12 cellular contexts compared by ENCODE assay signal in genomic region chr18:45213040-45213333, GRCh38.
DNase-seq lines count a peak whose midpoint lies in the region; ATAC-seq, FAIRE-seq and TF ChIP-seq lines count a peak whose summit lies in the region.
"Had no signal": no experiment of that assay in that cellular context is flagged by ENCODE, and none has a peak within 500 bp of the region (broad histone marks: within the 10 kb centered on the region; RNA-seq: fewer than 3 reads in every experiment).

No MANE protein-coding gene starts in this region.

- no peak for FAIRE-seq in GM12891 (lab: Jason Lieb, UNC)
- FAIRE-seq: A549 had no signal

- no peaks in the 10 kb centered on the region for H3F3A ChIP-seq in Loucy (ENCODE audit: low read depth)

- no peaks in the 10 kb centered on the region for H3K23me2 ChIP-seq in H9 (ENCODE audit: insufficient read length, low read depth, low read length, poor library complexity, severe bottlenecking)

- no peaks in the 10 kb centered on the region for H3K9me3 Mint-ChIP-seq in activated CD8-positive, alpha-beta memory T cell treated with anti-CD3 and anti-CD28 coated beads, Interleukin-2, amount 10 ng/mL, durations not matched to agents 7 days and 5 days (ENCODE audit: low read depth)
- H3K9me3 Mint-ChIP-seq in H9 (peaks cover 4% of the 10 kb centered on the region in 2 experiments; a peak in 3 of 5 replicates), neural crest cell (peaks cover 4% of the 10 kb centered on the region)
- H3K9me3 Mint-ChIP-seq: activated T-helper 2 cell treated with anti-CD3 and anti-CD28 coated beads, Interferon-gamma antibody, Interleukin-2, Interleukin-4, amounts not matched to agents 10 μg/mL and 5 μg/mL and 100 μg/mL, durations not matched to agents 14 hours and 24 hours and 36 hours had no signal

- WGBS in H9 (ENCODE audit: extremely low coverage, insufficient read length, low lambda C conversion rate): no CpG with 5 or more reads among the region's 1 CpG
- WGBS in thyroid gland, 2 donors: 100% methylated on average over 1 of the region's 1 CpG

- intact Hi-C loops in thyroid gland (cut with DNase I): loop anchor here (5.0 kb wide), 1 partner anchor 536 kb away; no protein-coding TSS in a partner anchor

- H4K20me1 ChIP-seq in H9 (ENCODE audit: control insufficient read depth, insufficient read depth, insufficient read length) (no peaks in the 10 kb centered on the region), Loucy (ENCODE audit: insufficient read depth, low read length, poor library complexity, severe bottlenecking) (no peaks in the 10 kb centered on the region)

- H3K4me2 ChIP-seq in H9 (ENCODE audit: insufficient read depth, insufficient read length, low read length) (no peak overlapping the region), Loucy (ENCODE audit: low read depth, low read length, poor library complexity, severe bottlenecking) (no peak overlapping the region)
- H3K4me2 ChIP-seq: A549 had no signal

- no peak overlapping the region for H2AK5ac ChIP-seq in H9 (ENCODE audit: insufficient read length, low read length)

- H2BK12ac ChIP-seq in H9 (ENCODE audit: insufficient read length, low read depth, low read length): no peak overlapping the region

- H3K18ac ChIP-seq in H9 (ENCODE audit: insufficient read length, low read depth, low read length): no peak overlapping the region

- H2BK120ac ChIP-seq in H9 (ENCODE audit: low read depth, low read length, poor library complexity, severe bottlenecking): no peak overlapping the region

- TF ChIP-seq POLR2A in GM12891 (IDR thresholded peaks at IDR 0.05; ENCODE audit: low read depth, low read length) (no peak), thyroid gland (IDR thresholded peaks at IDR 0.05) (no peak)

- H2BK20ac ChIP-seq in H9 (ENCODE audit: low read depth, low read length, poor library complexity, severe bottlenecking): no peak overlapping the region

- no peak overlapping the region for H2BK5ac ChIP-seq in H9 (ENCODE audit: insufficient read length, low read length)

- H3K23ac ChIP-seq in H9 (ENCODE audit: insufficient read length, low read depth, low read length): no peak overlapping the region

- no peak overlapping the region for H3K56ac ChIP-seq in H9 (ENCODE audit: insufficient read length, low read depth, low read length)

- H3K27ac Mint-ChIP-seq in activated CD8-positive, alpha-beta memory T cell treated with anti-CD3 and anti-CD28 coated beads, Interleukin-2, amount 10 ng/mL, durations not matched to agents 7 days and 5 days: no peak overlapping the region
- H3K27ac Mint-ChIP-seq in H9 (no peak overlapping the region), neural crest cell (ENCODE audit: unreplicated experiment) (no peak overlapping the region)
- H3K27ac Mint-ChIP-seq: activated T-helper 2 cell treated with anti-CD3 and anti-CD28 coated beads, Interferon-gamma antibody, Interleukin-2, Interleukin-4, amounts not matched to agents 10 μg/mL and 5 μg/mL and 100 μg/mL, durations not matched to agents 14 hours and 24 hours and 36 hours; T-helper 17 cell had no signal

- no peaks in the 10 kb centered on the region for H3K9me2 ChIP-seq in Loucy (replicated peaks; ENCODE audit: low read depth, low read length)

- H3K4me3 ChIP-seq in Loucy (ENCODE audit: low read length, poor library complexity, severe bottlenecking): no peak overlapping the region
- no peak overlapping the region for H3K4me3 ChIP-seq in thyroid gland (replicated peaks in 1 of 3)
- H3K4me3 ChIP-seq: A549, tibial artery had no signal

- H3K27me3 ChIP-seq in H9 (ENCODE audit: insufficient read depth, low read length) (no peaks in the 10 kb centered on the region), Loucy (ENCODE audit: insufficient read depth, low read length, poor library complexity, severe bottlenecking) (no peaks in the 10 kb centered on the region), thyroid gland (no peaks in the 10 kb centered on the region)
- H3K27me3 ChIP-seq: tibial artery had no signal

- H3K79me2 ChIP-seq in H9 (ENCODE audit: insufficient read depth, low read length): no peaks in the 10 kb centered on the region
- no peaks in the 10 kb centered on the region for H3K79me2 ChIP-seq in Loucy (ENCODE audit: insufficient read depth, low read length)

- no peak overlapping the region for H4K91ac ChIP-seq in H9 (ENCODE audit: insufficient read length, low read depth, low read length)

- CTCF ChIA-PET in activated CD8-positive, alpha-beta memory T cell treated with anti-CD3 and anti-CD28 coated beads, Interleukin-2, amount 10 ng/mL, durations not matched to agents 7 days and 5 days (lab: Charles Lee): interaction anchor here (0.5 to 2.0 kb wide), 30 partner anchors 9 to 1594 kb away, joined by 3 to 11 read pairs (median 3); no protein-coding TSS in a partner anchor

- no peak overlapping the region for H4K5ac ChIP-seq in H9 (ENCODE audit: insufficient read length, low read depth, low read length)

- H3K9ac ChIP-seq in H9 (ENCODE audit: extremely low read depth, insufficient read length, low read length) (no peak overlapping the region), Loucy (ENCODE audit: low read depth, low read length, poor library complexity, severe bottlenecking) (no peak overlapping the region)

- no peaks in the 10 kb centered on the region for H3K79me1 ChIP-seq in H9 (ENCODE audit: insufficient read depth, low read depth, low read length, poor library complexity, severe bottlenecking)

- peaks cover 21% of the 10 kb centered on the region for H3K27me3 Mint-ChIP-seq in activated CD8-positive, alpha-beta memory T cell treated with anti-CD3 and anti-CD28 coated beads, Interleukin-2, amount 10 ng/mL, durations not matched to agents 7 days and 5 days
- H3K27me3 Mint-ChIP-seq in H9 (ENCODE audit: low read depth): no peaks in the 10 kb centered on the region
- no peaks in the 10 kb centered on the region for H3K27me3 Mint-ChIP-seq in neural crest cell (ENCODE audit: low read depth)

- no peaks in the 10 kb centered on the region for H3K4me1 ChIP-seq in H9 (ENCODE audit: insufficient read depth, low read length)
- peaks cover under 1% of the 10 kb centered on the region for H3K4me1 ChIP-seq in Loucy (ENCODE audit: insufficient read depth, low read length, poor library complexity, severe bottlenecking)
- no peaks in the 10 kb centered on the region for H3K4me1 ChIP-seq in thyroid gland
- H3K4me1 ChIP-seq: A549, tibial artery had no signal

- H3K9me3 ChIP-seq in H9 (ENCODE audit: control insufficient read depth, low read depth, low read length) (no peaks in the 10 kb centered on the region), Loucy (ENCODE audit: insufficient read depth, low read depth, low read length) (no peaks in the 10 kb centered on the region), thyroid gland (no peaks in the 10 kb centered on the region)
- H3K9me3 ChIP-seq: A549, tibial artery had no signal

- H3K14ac ChIP-seq in H9 (ENCODE audit: insufficient read depth, low read length): no peak overlapping the region

- H3K4ac ChIP-seq in H9 (ENCODE audit: low read depth, low read length): no peak overlapping the region

- no peak overlapping the region for H2AFZ ChIP-seq in H9 (ENCODE audit: low read length)
- H2AFZ ChIP-seq in Loucy (ENCODE audit: low read length): peak overlapping the region; percentile 61; the same call in 1 of the 2 replicates

- H3K27ac ChIP-seq in H9 (ENCODE audit: insufficient read length, low read depth, low read length) (no peak overlapping the region), thyroid gland (no peak overlapping the region)
- H3K27ac ChIP-seq: A549, tibial artery had no signal

- H3K4me3 Mint-ChIP-seq in activated CD8-positive, alpha-beta memory T cell treated with anti-CD3 and anti-CD28 coated beads, Interleukin-2, amount 10 ng/mL, durations not matched to agents 7 days and 5 days: no peak overlapping the region
- H3K4me3 Mint-ChIP-seq in H9 (no peak overlapping the region), neural crest cell (no peak overlapping the region)
- H3K4me3 Mint-ChIP-seq: T-helper 17 cell had no signal

- DNase-seq in activated CD8-positive, alpha-beta memory T cell treated with anti-CD3 and anti-CD28 coated beads, Interleukin-2, amount 10 ng/mL, durations not matched to agents 7 days and 5 days: no peak
- DNase-seq in activated CD8-positive, alpha-beta memory T cell treated with anti-CD3 and anti-CD28 coated beads, Interleukin-2, amount 50 U/mL, for 48 hours: no peak
- no peak for DNase-seq in H9
- no peak for DNase-seq in neural crest cell (ENCODE audit: low read depth, low spot score)
- DNase-seq in GM12891 (ENCODE audit: insufficient read length, low spot score): no peak
- DNase-seq in thyroid gland: no peak
- DNase-seq in anterior cingulate cortex (lab: John Stamatoyannopoulos, UW): no peak

- H4K8ac ChIP-seq in H9 (replicated peaks; ENCODE audit: insufficient read length, low read depth, low read length): no peak overlapping the region

- H3K4me1 Mint-ChIP-seq in activated CD8-positive, alpha-beta memory T cell treated with anti-CD3 and anti-CD28 coated beads, Interleukin-2, amount 10 ng/mL, durations not matched to agents 7 days and 5 days: no peaks in the 10 kb centered on the region
- H3K4me1 Mint-ChIP-seq in H9 (peaks cover 0 to 2% of the 10 kb centered on the region in 2 experiments; a peak in 1 of 4 replicates), neural crest cell (peaks cover 27% of the 10 kb centered on the region)

- H3K36me3 ChIP-seq in Loucy (ENCODE audit: insufficient read depth, low read length) (no peaks in the 10 kb centered on the region), thyroid gland (no peaks in the 10 kb centered on the region)
- H3K36me3 ChIP-seq: tibial artery had no signal

- H3T11ph ChIP-seq in H9 (ENCODE audit: low read length): no peak overlapping the region

- ATAC-seq in activated CD8-positive, alpha-beta memory T cell treated with anti-CD3 and anti-CD28 coated beads, Interleukin-2, amount 10 ng/mL, durations not matched to agents 7 days and 5 days: peak; percentile 45

- H3K36me3 Mint-ChIP-seq in activated CD8-positive, alpha-beta memory T cell treated with anti-CD3 and anti-CD28 coated beads, Interleukin-2, amount 10 ng/mL, durations not matched to agents 7 days and 5 days: no peaks in the 10 kb centered on the region
- H3K36me3 Mint-ChIP-seq in H9 (ENCODE audit: insufficient read depth in 1 of 3, low read depth in 3 of 3) (no peaks in the 10 kb centered on the region), neural crest cell (ENCODE audit: low read depth) (no peaks in the 10 kb centered on the region)

- TF ChIP-seq CTCF in H9 (conservative IDR thresholded peaks at IDR 0.05): peak; percentile 8; the same call in 1 of the 3 replicates
- TF ChIP-seq CTCF in Loucy (conservative IDR thresholded peaks at IDR 0.05; ENCODE audit: low read length): 0 out of 2 replicates have a peak, but pooled peaks have one; percentile 7
- TF ChIP-seq CTCF in neural crest cell (conservative IDR thresholded peaks at IDR 0.05): peak; percentile 10
- TF ChIP-seq CTCF in thyroid gland (IDR thresholded peaks at IDR 0.05): peak in 2 of 6 experiments; percentile 5 to 9

- no peak overlapping the region for H2BK15ac ChIP-seq in H9 (ENCODE audit: low read depth, low read length)

TF ChIP-seq in GM12891, 5 proteins besides CTCF, POLR2A, EP300 and RAD21 (continues in another document):
- TF ChIP-seq POLR2AphosphoS5 (IDR thresholded peaks at IDR 0.05; ENCODE audit: low read depth, low read length) (no peak), POU2F2 (IDR thresholded peaks at IDR 0.05; ENCODE audit: low read depth, low read length) (no peak), TAF1 (IDR thresholded peaks at IDR 0.05; ENCODE audit: low read depth, low read length) (no peak), SPI1 (IDR thresholded peaks at IDR 0.05; ENCODE audit: low read depth, low read length) (no peak)
